Comparison of ENCODE assay signal across 8 cellular contexts in genomic region chr4:95289028-95289634, GRCh38.
DNase-seq lines count a peak whose midpoint lies in the region; ATAC-seq and TF ChIP-seq lines count a peak whose summit lies in the region.

No MANE protein-coding gene starts in this region.

- intact Hi-C loops in right cardiac atrium (cut with DNase I): no loop called here

- H3K4me1 ChIP-seq in cardiac muscle cell (ENCODE audit: low read depth): peaks cover 6% of the 10 kb centered on the region
- H3K4me1 ChIP-seq in right cardiac atrium (ENCODE audit: control insufficient read depth, insufficient read depth, low read length): peaks cover 1% of the 10 kb centered on the region

- WGBS in right cardiac atrium: 43% methylated on average over 1 of the region's 1 CpG

- H3K27me3 ChIP-seq in cardiac muscle cell: no peaks in the 10 kb centered on the region
- H3K27me3 ChIP-seq in right cardiac atrium (ENCODE audit: control insufficient read depth, insufficient read depth): no peaks in the 10 kb centered on the region

- no peaks in the 10 kb centered on the region for H3K9me3 ChIP-seq in cardiac muscle cell (ENCODE audit: low read depth)
- no peaks in the 10 kb centered on the region for H3K9me3 ChIP-seq in right cardiac atrium (ENCODE audit: control insufficient read depth, low read length)

- no peak for ATAC-seq in right cardiac atrium
- peak; percentile 83 for ATAC-seq in HG03432 (IDR thresholded peaks at IDR 0.05; ENCODE audit: unreplicated experiment)

- TF ChIP-seq CTCF in cardiac muscle cell (IDR thresholded peaks at IDR 0.05; ENCODE audit: low read depth, low read length) (no peak), astrocyte of the spinal cord (IDR thresholded peaks at IDR 0.05; ENCODE audit: low read depth, low read length) (no peak)

- H3K4me3 ChIP-seq in cardiac muscle cell (no peak overlapping the region), right cardiac atrium (ENCODE audit: low read length) (no peak overlapping the region), astrocyte of the spinal cord (ENCODE audit: low read depth, low read length) (no peak overlapping the region)

- DNase-seq in cardiac muscle cell (ENCODE audit: low read depth in 1 of 2, low spot score in 1 of 2) (peak in 1 of 2 donors; percentile 66), right cardiac atrium (no peak), astrocyte of the spinal cord (ENCODE audit: low read depth, low spot score) (peak; percentile 35), NCI-H1105 (lab: John Stamatoyannopoulos, UW) (no peak), Ammon's horn (ENCODE audit: low spot score) (no peak)
- DNase-seq in NK-92 treated with Interleukin-12 subunit alpha and Interleukin-12 subunit beta, amount 100 ng/mL, for 24 hours (lab: John Stamatoyannopoulos, UW): no peak
- no peak for DNase-seq in activated T-cell treated with anti-CD3 and anti-CD28 coated beads, Interleukin-2, amount 50 U/mL, for 1 hour

- in situ Hi-C loops in astrocyte of the spinal cord (cut with HindIII; ENCODE audit: low sequenced_read_pairs): no loop called here

- no peaks in the 10 kb centered on the region for H3K36me3 ChIP-seq in cardiac muscle cell

- H3K27ac ChIP-seq in cardiac muscle cell (peak overlapping the region; percentile 49), right cardiac atrium (ENCODE audit: low read length) (no peak overlapping the region)
